In the genomic region with DNA sequence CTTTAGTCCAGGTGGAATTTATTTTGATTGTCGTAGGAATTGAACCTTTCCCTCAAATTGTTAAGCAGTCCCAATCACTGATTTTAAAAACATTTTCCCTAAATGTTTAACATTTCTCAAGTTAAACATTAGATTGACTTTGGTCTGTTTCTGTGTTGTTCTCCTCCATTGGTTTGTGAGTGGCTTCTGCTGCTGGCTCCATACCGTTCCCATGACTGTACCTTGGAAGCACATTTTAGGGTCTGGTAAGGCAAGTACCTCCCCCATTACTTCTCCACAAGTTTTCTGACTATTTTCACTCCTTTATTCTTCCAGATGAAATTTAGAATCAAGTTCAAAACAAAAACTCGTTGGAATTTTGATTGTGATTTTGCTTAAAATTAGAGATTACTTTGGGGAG, we compare ENCODE assay signal across 8 cellular contexts. TPM values are rescaled to one million over a fixed set of nuclear protein-coding genes. Genes with fewer than 3 reads are reported as not detected.
"Had no signal": no experiment of that assay in that cellular context is flagged by ENCODE, and none has a peak within 500 bp of the region (broad histone marks: within the 10 kb centered on the region; RNA-seq: fewer than 3 reads in every experiment).

No MANE protein-coding gene starts in this region.

RNA-seq across cellular contexts. Expression of a gene that starts 15.5 kb away (rescaled TPM):
- total RNA-seq: left lobe of liver; mesenteric fat pad; neural crest cell; posterior vena cava; sigmoid colon; spleen; T-helper 2 cell treated with Interferon-gamma antibody and Interleukin-4, amounts not matched to agents 100 ng/mL and 5 ng/mL, for 36 hours; uterus had no signal
- polyA plus RNA-seq: sigmoid colon had no signal
